In the genomic region with DNA sequence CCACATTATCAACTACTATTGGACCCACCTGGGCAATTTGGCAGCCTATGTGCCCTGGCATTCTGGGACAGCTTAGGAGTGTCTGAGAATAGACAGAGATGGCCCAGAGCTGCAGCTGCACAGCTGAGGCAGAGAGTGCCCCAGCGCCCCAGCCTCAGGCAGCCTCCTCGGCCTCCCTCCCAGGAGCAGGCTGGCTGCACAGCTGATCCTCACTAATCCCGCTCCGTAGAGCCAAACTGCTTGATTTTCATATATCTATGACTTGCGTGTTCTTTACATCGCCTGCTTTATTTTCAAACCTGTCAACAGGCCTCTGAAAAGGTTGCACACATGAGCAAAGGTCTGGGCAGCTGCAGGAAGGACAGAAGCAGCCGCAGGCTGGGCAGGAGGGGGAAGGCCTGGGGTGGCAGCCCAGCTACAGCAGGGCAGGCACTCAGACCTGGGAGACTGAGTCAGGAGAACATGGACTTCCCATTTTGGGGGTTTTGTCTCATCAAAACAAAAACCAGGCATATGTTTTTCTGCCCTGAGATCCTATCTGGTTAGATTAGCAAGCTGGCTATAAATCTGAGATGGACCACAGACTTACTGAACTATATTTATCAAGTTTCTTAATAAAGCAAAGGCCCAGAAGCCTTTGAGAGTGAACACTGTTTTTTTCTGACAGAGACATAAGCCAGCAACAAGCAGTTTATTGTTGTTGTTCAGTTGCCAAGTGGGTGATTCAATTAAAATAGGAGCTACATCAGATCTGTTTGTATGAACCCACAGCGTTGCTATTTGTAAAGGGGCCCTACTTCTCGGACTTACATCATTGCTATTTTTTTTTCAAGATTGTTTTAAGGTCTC, we compare ENCODE assay signal across 12 cellular contexts.
DNase-seq lines count a peak whose midpoint lies in the region; ATAC-seq and TF ChIP-seq lines count a peak whose summit lies in the region.
"Had no signal": no experiment of that assay in that cellular context is flagged by ENCODE, and none has a peak within 500 bp of the region (broad histone marks: within the 10 kb centered on the region; RNA-seq: fewer than 3 reads in every experiment).

No MANE protein-coding gene starts in this region.

- H3K4ac ChIP-seq in mesendoderm (ENCODE audit: low read depth, low read length): no peak overlapping the region

- H3K4me3 ChIP-seq in AG04450 (ENCODE audit: low read depth, low read length): no peak overlapping the region
- H3K4me3 ChIP-seq in SJCRH30: no peak overlapping the region
- no peak overlapping the region for H3K4me3 ChIP-seq in mesendoderm (ENCODE audit: low read length)
- H3K4me3 ChIP-seq: BLaER1 treated with 17β-estradiol and CSF1 and Interleukin-3, amounts not matched to agents 10 nM and 100 nM; skin epidermis had no signal

- no peak overlapping the region for H3K18ac ChIP-seq in mesendoderm (ENCODE audit: low read length)

- POLR2A ChIA-PET in AG04450 (lab: Yijun Ruan, JAX): interaction anchor here (0.6 to 0.9 kb wide), 2 partner anchors 277 to 325 kb away, joined by 3 read pairs; no protein-coding TSS in a partner anchor
- POLR2A ChIA-PET in naive thymus-derived CD8-positive, alpha-beta T cell (lab: Charles Lee): no interaction called here

- H2BK5ac ChIP-seq in mesendoderm (ENCODE audit: low read length): no peak overlapping the region

- H3K4me1 ChIP-seq in SJCRH30 (peaks cover 58% of the 10 kb centered on the region), mesendoderm (ENCODE audit: control insufficient read depth, low read depth, low read length) (no peaks in the 10 kb centered on the region)

- no peaks in the 10 kb centered on the region for H3K36me3 Mint-ChIP-seq in nephron (ENCODE audit: low read depth)
- no peaks in the 10 kb centered on the region for H3K36me3 Mint-ChIP-seq in naive thymus-derived CD8-positive, alpha-beta T cell
- H3K36me3 Mint-ChIP-seq: stimulated activated memory B cell treated with anti-CD40 and anti-IgM and Interleukin-4, amounts not matched to agents 10 μg/mL and 1 μg/mL and 100 μg/mL, for 72 hours had no signal

- H3K27me3 Mint-ChIP-seq in nephron (ENCODE audit: low read depth): no peaks in the 10 kb centered on the region
- H3K27me3 Mint-ChIP-seq in naive thymus-derived CD8-positive, alpha-beta T cell: no peaks in the 10 kb centered on the region
- H3K27me3 Mint-ChIP-seq: activated B cell treated with CpG ODN at 0.5 μM for 24 hours; stimulated activated memory B cell treated with anti-CD40 and anti-IgM and Interleukin-4, amounts not matched to agents 10 μg/mL and 1 μg/mL and 100 μg/mL, for 72 hours had no signal

- H3K9me3 Mint-ChIP-seq in nephron: no peaks in the 10 kb centered on the region
- no peaks in the 10 kb centered on the region for H3K9me3 Mint-ChIP-seq in naive thymus-derived CD8-positive, alpha-beta T cell
- H3K9me3 Mint-ChIP-seq: activated B cell treated with CpG ODN at 0.5 μM for 24 hours; stimulated activated memory B cell treated with anti-CD40 and anti-IgM and Interleukin-4, amounts not matched to agents 10 μg/mL and 1 μg/mL and 100 μg/mL, for 72 hours had no signal

- H2BK120ac ChIP-seq in mesendoderm (ENCODE audit: low read depth, low read length): no peak overlapping the region

- CTCF ChIA-PET in AG04450 (lab: Charles Lee): interaction anchor here (0.6 to 1.5 kb wide), 3 partner anchors 412 to 609 kb away, joined by 3 to 8 read pairs (median 4); no protein-coding TSS in a partner anchor

- H3K4me2 ChIP-seq in mesendoderm (ENCODE audit: low read length): no peak overlapping the region
- H3K4me2 ChIP-seq: BLaER1 treated with 17β-estradiol and CSF1 and Interleukin-3, amounts not matched to agents 10 nM and 100 nM had no signal

- H3K23ac ChIP-seq in mesendoderm (ENCODE audit: low read length): no peak overlapping the region

- no peak overlapping the region for H2BK15ac ChIP-seq in mesendoderm (replicated peaks; ENCODE audit: low read depth)

- H3K27me3 ChIP-seq in AG04450 (ENCODE audit: control insufficient read depth, insufficient read depth, low read length) (no peaks in the 10 kb centered on the region), SJCRH30 (no peaks in the 10 kb centered on the region), mesendoderm (ENCODE audit: insufficient read depth, low read length, poor library complexity) (no peaks in the 10 kb centered on the region)

- no peak overlapping the region for H3K9ac ChIP-seq in mesendoderm (ENCODE audit: low read length)
- H3K9ac ChIP-seq: BLaER1 treated with 17β-estradiol and CSF1 and Interleukin-3, amounts not matched to agents 10 nM and 100 nM had no signal

- H3K36me3 ChIP-seq in SJCRH30: no peaks in the 10 kb centered on the region
- H3K36me3 ChIP-seq in mesendoderm (ENCODE audit: control insufficient read depth, insufficient read depth, low read length): no peaks in the 10 kb centered on the region
- H3K36me3 ChIP-seq: BLaER1 treated with 17β-estradiol and CSF1 and Interleukin-3, amounts not matched to agents 10 nM and 100 nM had no signal

- H3K27ac ChIP-seq in AG04450 (ENCODE audit: low read depth, low read length) (peak overlapping the region; percentile 75), SJCRH30 (peak overlapping the region; percentile 73), mesendoderm (ENCODE audit: low read depth, low read length) (no peak overlapping the region)
- H3K27ac ChIP-seq: BLaER1 treated with 17β-estradiol and CSF1 and Interleukin-3, amounts not matched to agents 10 nM and 100 nM had no signal

- H3K9me3 ChIP-seq in AG04450 (ENCODE audit: control insufficient read depth, insufficient read depth, low read length) (no peaks in the 10 kb centered on the region; the same call in 1 of the 2 replicates), SJCRH30 (replicated peaks) (no peaks in the 10 kb centered on the region)
- H3K9me3 ChIP-seq: BLaER1 treated with 17β-estradiol and CSF1 and Interleukin-3, amounts not matched to agents 10 nM and 100 nM had no signal

- no peak overlapping the region for H4K5ac ChIP-seq in mesendoderm (ENCODE audit: low read length)

- no peak overlapping the region for H2AK5ac ChIP-seq in mesendoderm (ENCODE audit: low read length)

- H3K4me3 Mint-ChIP-seq in nephron: peak overlapping the region in 1 of 3 experiments; percentile 61
- H3K4me3 Mint-ChIP-seq in naive thymus-derived CD8-positive, alpha-beta T cell: no peak overlapping the region
- H3K4me3 Mint-ChIP-seq: activated B cell treated with CpG ODN at 0.5 μM for 24 hours; stimulated activated memory B cell treated with anti-CD40 and anti-IgM and Interleukin-4, amounts not matched to agents 10 μg/mL and 1 μg/mL and 100 μg/mL, for 72 hours had no signal

- peak overlapping the region; percentile 73 to 79 (median 78) for H3K27ac Mint-ChIP-seq in nephron
- H3K27ac Mint-ChIP-seq in naive thymus-derived CD8-positive, alpha-beta T cell: no peak overlapping the region
- H3K27ac Mint-ChIP-seq: activated B cell treated with CpG ODN at 0.5 μM for 24 hours; stimulated activated memory B cell treated with anti-CD40 and anti-IgM and Interleukin-4, amounts not matched to agents 10 μg/mL and 1 μg/mL and 100 μg/mL, for 72 hours had no signal

- WGBS in mesendoderm (ENCODE audit: extremely low coverage, insufficient coverage, low lambda C conversion rate): no CpG with 5 or more reads among the region's 9 CpGs

- peak; percentile 93 for DNase-seq in AG04450 (ENCODE audit: low read depth, low spot score)
- DNase-seq in SJCRH30: peak; percentile 87 to 93
- DNase-seq in fibroblast of peridontal ligament (ENCODE audit: extremely low read depth): peak; percentile 97
- DNase-seq in naive thymus-derived CD8-positive, alpha-beta T cell: no peak
- DNase-seq in mesendoderm: no peak
- no peak for DNase-seq in NCI-H1417 treated with DMSO at 0.1 percent for 48 hours (lab: John Stamatoyannopoulos, UW)
- DNase-seq: activated B cell treated with CpG ODN at 0.5 μM for 24 hours had no signal

- no peaks in the 10 kb centered on the region for H3K79me2 ChIP-seq in mesendoderm (ENCODE audit: control insufficient read depth, insufficient read depth, low read length)

- no peak overlapping the region for H3K56ac ChIP-seq in mesendoderm (ENCODE audit: low read length)

- ATAC-seq in naive thymus-derived CD8-positive, alpha-beta T cell: no peak
- no peak for ATAC-seq in HG03039 (IDR thresholded peaks at IDR 0.05; ENCODE audit: unreplicated experiment)
- ATAC-seq: stimulated activated memory B cell treated with anti-CD40 and anti-IgM and Interleukin-4, amounts not matched to agents 10 μg/mL and 1 μg/mL and 100 μg/mL, for 72 hours had no signal

- peaks cover 66% of the 10 kb centered on the region for H3K4me1 Mint-ChIP-seq in nephron
- peaks cover 0 to 10% (median 0%) of the 10 kb centered on the region in 4 donors for H3K4me1 Mint-ChIP-seq in naive thymus-derived CD8-positive, alpha-beta T cell

- H4K8ac ChIP-seq in mesendoderm (ENCODE audit: low read depth, low read length): no peak overlapping the region

- no peaks in the 10 kb centered on the region for H3K79me1 ChIP-seq in mesendoderm (ENCODE audit: low read length)

- TF ChIP-seq CTCF in AG04450 (IDR thresholded peaks at IDR 0.05; ENCODE audit: low read depth, low read length) (no peak), nephron (IDR thresholded peaks at IDR 0.05; ENCODE audit: unreplicated experiment in 3 of 3) (no peak)

Comparison
In these comparisons a context has a peak if more than half of its experiments do, and no peak if none do; other contexts are left out.
1. DNase-seq: peak in AG04450 (single experiment), SJCRH30 (2 of 2) and fibroblast of peridontal ligament (single experiment); none in naive thymus-derived CD8-positive, alpha-beta T cell (0 of 10), mesendoderm (single experiment) and NCI-H1417 treated with DMSO at 0.1 percent for 48 hours (single experiment).
2. H3K27ac Mint-ChIP-seq: peak in nephron (3 of 3); none in naive thymus-derived CD8-positive, alpha-beta T cell (0 of 10).